ENCODE assay signal across 8 cellular contexts in the genomic region with DNA sequence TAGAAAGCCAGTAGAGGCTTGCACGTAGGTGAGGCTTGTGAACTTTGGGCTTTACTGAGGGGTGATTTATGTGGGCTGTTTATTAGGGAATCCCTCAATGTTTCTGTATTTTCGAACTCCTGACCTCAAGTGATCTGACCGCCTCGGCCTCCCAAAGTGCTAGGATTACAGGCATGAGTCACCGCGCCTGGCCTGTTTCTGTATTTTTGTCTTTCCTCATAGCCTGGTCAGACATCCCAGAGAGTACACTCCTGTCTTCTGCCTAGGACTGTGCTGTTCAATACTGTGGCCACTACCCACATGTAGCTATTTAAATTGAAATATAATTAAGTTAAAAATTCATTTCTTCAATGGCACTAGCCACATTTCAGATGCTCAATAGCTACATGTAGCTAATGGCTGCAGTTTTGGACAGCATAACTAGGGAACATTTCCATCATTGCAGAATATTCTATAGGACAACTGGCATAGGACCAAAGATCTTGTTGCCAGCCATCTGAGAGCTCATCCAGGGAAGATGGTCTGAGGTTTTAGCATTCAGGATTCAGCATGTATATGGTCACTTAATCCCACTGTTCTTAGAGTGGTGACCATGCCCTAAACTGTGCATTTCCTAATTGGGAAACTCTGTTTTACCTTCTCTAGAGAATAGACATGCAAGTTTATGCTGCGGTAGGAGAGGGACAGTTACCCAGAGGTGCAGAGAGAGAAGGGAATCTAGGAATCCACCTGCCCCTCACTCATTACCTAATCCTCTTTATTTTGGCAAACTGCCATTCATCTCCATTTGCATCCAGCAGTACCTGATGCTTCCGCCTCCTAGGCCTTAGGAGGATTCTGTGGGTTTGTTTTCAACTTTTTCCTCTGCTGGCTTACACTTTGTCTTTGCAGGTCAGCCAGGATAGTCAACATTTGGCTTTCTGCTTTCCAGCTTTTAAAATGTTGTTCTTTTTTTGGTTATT.
DNase-seq lines count a peak whose midpoint lies in the region; ATAC-seq and TF ChIP-seq lines count a peak whose summit lies in the region.

No MANE protein-coding gene starts in this region.

- no peak for TF ChIP-seq POLR2A in uterus (IDR thresholded peaks at IDR 0.05)

- no peaks in the 10 kb centered on the region for H3K27me3 Mint-ChIP-seq in activated CD4-positive, alpha-beta T cell treated with anti-CD3 and anti-CD28 coated beads, Interleukin-2, amount 10 ng/mL, durations not matched to agents 24 days and 14 days

- H3K27ac Mint-ChIP-seq in activated CD4-positive, alpha-beta T cell treated with anti-CD3 and anti-CD28 coated beads, Interleukin-2, amount 10 ng/mL, durations not matched to agents 24 days and 14 days = no peak overlapping the region

- WGBS in heart right ventricle, 2 donors = 48 to 55% methylated on average over 8 of the region's 8 CpGs

- peaks cover 4% of the 10 kb centered on the region for H3K4me1 Mint-ChIP-seq in activated CD4-positive, alpha-beta T cell treated with anti-CD3 and anti-CD28 coated beads, Interleukin-2, amount 10 ng/mL, durations not matched to agents 24 days and 14 days

- H3K36me3 Mint-ChIP-seq in activated CD4-positive, alpha-beta T cell treated with anti-CD3 and anti-CD28 coated beads, Interleukin-2, amount 10 ng/mL, durations not matched to agents 24 days and 14 days (ENCODE audit: low read depth) = peaks cover 12% of the 10 kb centered on the region

- DNase-seq in activated CD4-positive, alpha-beta T cell treated with anti-CD3 and anti-CD28 coated beads, Interleukin-2, amount 10 ng/mL, durations not matched to agents 24 days and 14 days = peak; percentile 37
- no peak for DNase-seq in activated CD4-positive, alpha-beta T cell treated with anti-CD3 and anti-CD28 coated beads, Interleukin-2, amount 50 U/mL, for 1 hour
- DNase-seq in OCI-M1 (lab: John Stamatoyannopoulos, UW) (peak; percentile 33), heart right ventricle (peak; percentile 25 to 51), uterus (peak; percentile 67 to 70), hypothalamus (lab: John Stamatoyannopoulos, UW) (no peak)

- H3K36me3 ChIP-seq in heart right ventricle (no peaks in the 10 kb centered on the region), uterus (no peaks in the 10 kb centered on the region)

- H3K4me1 ChIP-seq in heart right ventricle (peaks cover 12 to 70% (median 57%) of the 10 kb centered on the region in 9 donors), uterus (peaks cover 4 to 18% of the 10 kb centered on the region in 2 donors)

- H3K9me3 Mint-ChIP-seq in activated CD4-positive, alpha-beta T cell treated with anti-CD3 and anti-CD28 coated beads, Interleukin-2, amount 10 ng/mL, durations not matched to agents 24 days and 14 days = peaks cover 19% of the 10 kb centered on the region

- ATAC-seq in heart right ventricle = peak in 7 of 8 donors; percentile 76 to 85 (median 84)
- no peak for ATAC-seq in GM21825 (IDR thresholded peaks at IDR 0.05; ENCODE audit: unreplicated experiment)
- no peak for ATAC-seq in GM19397 (IDR thresholded peaks at IDR 0.05; ENCODE audit: unreplicated experiment)

- H3K27me3 ChIP-seq in heart right ventricle (no peaks in the 10 kb centered on the region), uterus (no peaks in the 10 kb centered on the region)

- no peak for TF ChIP-seq CTCF in heart right ventricle (IDR thresholded peaks at IDR 0.05)
- TF ChIP-seq CTCF in uterus (IDR thresholded peaks at IDR 0.05) = no peak

- H3K27ac ChIP-seq in heart right ventricle = peak overlapping the region; percentile 13 to 75 (median 48)
- H3K27ac ChIP-seq in uterus = peak overlapping the region; percentile 56 to 75

- H3K4me3 ChIP-seq in heart right ventricle (no peak overlapping the region), uterus (no peak overlapping the region)

- peaks cover 0 to 18% (median 3%) of the 10 kb centered on the region in 11 donors for H3K9me3 ChIP-seq in heart right ventricle
- no peaks in the 10 kb centered on the region for H3K9me3 ChIP-seq in uterus

- intact Hi-C loops in activated CD4-positive, alpha-beta T cell treated with anti-CD3 and anti-CD28 coated beads, Interleukin-2, amount 10 ng/mL, durations not matched to agents 24 days and 14 days (cut with micrococcal nuclease) = no loop called here
- intact Hi-C loops in heart right ventricle (cut with DNase I) (loop anchor here in 2 of 10 donors (5.0 kb wide), 2 partner anchors 159 to 279 kb away; a partner anchor contains a TSS), uterus (cut with DNase I; ENCODE audit: low total_unique reads) (no loop called here)

- H3K4me3 Mint-ChIP-seq in activated CD4-positive, alpha-beta T cell treated with anti-CD3 and anti-CD28 coated beads, Interleukin-2, amount 10 ng/mL, durations not matched to agents 24 days and 14 days = no peak overlapping the region

Comparison
In these comparisons a context has a peak if more than half of its experiments do, and no peak if none do; other contexts are left out.
1. DNase-seq: peak in activated CD4-positive, alpha-beta T cell treated with anti-CD3 and anti-CD28 coated beads, Interleukin-2, amount 10 ng/mL, durations not matched to agents 24 days and 14 days (single experiment), OCI-M1 (single experiment), heart right ventricle (2 of 2) and uterus (2 of 2); none in activated CD4-positive, alpha-beta T cell treated with anti-CD3 and anti-CD28 coated beads, Interleukin-2, amount 50 U/mL, for 1 hour (single experiment) and hypothalamus (0 of 51).
2. ATAC-seq: peak in heart right ventricle (7 of 8); none in GM21825 (single experiment) and GM19397 (single experiment).